Comparison of ENCODE assay signal across 8 cellular contexts in genomic region chr10:119538632-119539358, GRCh38.
A peak's percentile ranks its signal among the peaks of the same experiment; 100 is the strongest.
DNase-seq lines count a peak whose midpoint lies in the region; ATAC-seq and TF ChIP-seq lines count a peak whose summit lies in the region.

No MANE protein-coding gene starts in this region.

- DNase-seq in GM13976 (ENCODE audit: low spot score) (no peak), UCSD-AML1 (lab: John Stamatoyannopoulos, UW; ENCODE audit: unreplicated experiment) (peak; percentile 78), Ammon's horn (ENCODE audit: low spot score) (no peak), GM20000 (ENCODE audit: low spot score) (no peak), COLO829 (ENCODE audit: low spot score) (no peak), SHP77 (lab: John Stamatoyannopoulos, UW) (no peak)
- no peak for DNase-seq in central memory CD8-positive, alpha-beta T cell (ENCODE audit: low spot score in 2 of 2)
- peak; percentile 37 to 53 for DNase-seq in stimulated activated CD8-positive, alpha-beta memory T cell treated with anti-CD3 and anti-CD28 coated beads, Interleukin-15, amount 100 ng/mL, for 48 hours (ENCODE audit: low read depth in 2 of 2)

- peak overlapping the region; percentile 53 for H3K4me3 Mint-ChIP-seq in central memory CD8-positive, alpha-beta T cell

- no peak for ATAC-seq in central memory CD8-positive, alpha-beta T cell (replicated peaks; ENCODE audit: extremely low read depth, poor library complexity, severe bottlenecking)

- no peaks in the 10 kb centered on the region for H3K27me3 Mint-ChIP-seq in central memory CD8-positive, alpha-beta T cell

- peaks cover 70% of the 10 kb centered on the region for H3K4me1 Mint-ChIP-seq in central memory CD8-positive, alpha-beta T cell

- TF ChIP-seq CTCF in GM13976 (IDR thresholded peaks at IDR 0.05; ENCODE audit: borderline replicate concordance, control extremely low read depth, extremely low read depth, insufficient read depth, missing control alignments) (peak; percentile 40), GM20000 (IDR thresholded peaks at IDR 0.05; ENCODE audit: extremely low read depth, missing control alignments) (no peak)

- H3K9me3 Mint-ChIP-seq in central memory CD8-positive, alpha-beta T cell, result no peaks in the 10 kb centered on the region

- H3K36me3 Mint-ChIP-seq in central memory CD8-positive, alpha-beta T cell (ENCODE audit: insufficient read depth), result peaks cover 15% of the 10 kb centered on the region

- in situ Hi-C loops in GM13976 (cut with MboI; ENCODE audit: low sequenced_read_pairs, unreplicated experiment), result no loop called here

- H3K27ac Mint-ChIP-seq in central memory CD8-positive, alpha-beta T cell (ENCODE audit: low read depth), result peak overlapping the region; percentile 74

Comparison
In these comparisons a context has a peak if more than half of its experiments do, and no peak if none do; other contexts are left out.
1. DNase-seq: peak in UCSD-AML1 (single experiment) and stimulated activated CD8-positive, alpha-beta memory T cell treated with anti-CD3 and anti-CD28 coated beads, Interleukin-15, amount 100 ng/mL, for 48 hours (2 of 2); none in GM13976 (single experiment), central memory CD8-positive, alpha-beta T cell (0 of 2), Ammon's horn (single experiment), GM20000 (single experiment), COLO829 (single experiment) and SHP77 (0 of 2).